ENCODE assay signal across 28 cellular contexts in genomic region chr10:19120381-19120908, GRCh38.
"Had no signal": no experiment of that assay in that cellular context is flagged by ENCODE, and none has a peak within 500 bp of the region (broad histone marks: within the 10 kb centered on the region; RNA-seq: fewer than 3 reads in every experiment).

No MANE protein-coding gene starts in this region.

- H3K79me2 ChIP-seq: parathyroid adenoma had no signal

- H2AFZ ChIP-seq: parathyroid adenoma had no signal

- H3K9ac ChIP-seq: neural progenitor cell, parathyroid adenoma had no signal

- H3K9me3 ChIP-seq: ovary, psoas muscle, suprapubic skin, testis, tibial artery, transverse colon, upper lobe of right lung, uterus had no signal

- H3K36me3 ChIP-seq: neural progenitor cell, ovary, spleen, suprapubic skin, tibial artery, transverse colon, upper lobe of right lung, uterus had no signal

- DNase-seq: natural killer cell; occipital lobe; ovary; posterior cingulate gyrus; psoas muscle; right cardiac atrium; spleen; stimulated activated CD4-positive, alpha-beta T cell treated with anti-CD3 and anti-CD28 coated beads, Interleukin-12 subunit alpha, Interleukin-12 subunit beta, amount 100 ng/mL, for 4 hours; stimulated activated CD4-positive, alpha-beta T cell treated with anti-CD3 and anti-CD28 coated beads, Interleukin-1b, Interleukin-23, amount 100 ng/mL, for 48 hours; stimulated activated CD4-positive, alpha-beta T cell treated with anti-CD3 and anti-CD28 coated beads, Interleukin-4, amount 100 ng/mL, for 1 hour; stimulated activated CD4-positive, alpha-beta T cell treated with anti-CD3 and anti-CD28 coated beads, Interleukin-4, amount 100 ng/mL, for 4 hours; stimulated activated CD8-positive, alpha-beta memory T cell treated with anti-CD3 and anti-CD28 coated beads, Interleukin-4, amount 100 ng/mL, for 48 hours; stimulated activated naive CD4-positive, alpha-beta T cell; stimulated activated naive CD8-positive, alpha-beta T cell treated with anti-CD3 and anti-CD28 coated beads, Interleukin-15, amount 100 ng/mL, for 72 hours; stimulated activated naive CD8-positive, alpha-beta T cell treated with anti-CD3 and anti-CD28 coated beads, Interleukin-15, Interleukin-2, amounts not matched to agents 100 U/mL and 50 U/mL, for 24 hours; substantia nigra; testis; tibial artery; transverse colon; upper lobe of right lung; uterus had no signal

- H3K4me1 ChIP-seq: parathyroid adenoma, psoas muscle, spleen, suprapubic skin, testis, tibial artery, transverse colon, upper lobe of right lung, uterus had no signal

- H3K4me3 ChIP-seq: neural progenitor cell, ovary, psoas muscle, skin epidermis, smooth muscle cell, spleen, suprapubic skin, testis, tibial artery, transverse colon, upper lobe of right lung, uterus had no signal

- H3K27ac ChIP-seq: neural progenitor cell, ovary, parathyroid adenoma, psoas muscle, spleen, suprapubic skin, testis, tibial artery, transverse colon, upper lobe of right lung, uterus had no signal

- H3K27me3 ChIP-seq: neural progenitor cell, ovary, spleen, suprapubic skin, testis, tibial artery, transverse colon, upper lobe of right lung, uterus had no signal

- H3K4me2 ChIP-seq: smooth muscle cell had no signal

- ATAC-seq: natural killer cell; psoas muscle; right cardiac atrium; sciatic nerve; stimulated activated memory B cell treated with anti-CD40 and anti-IgM and Interleukin-4, amounts not matched to agents 10 μg/mL and 1 μg/mL and 100 μg/mL, for 72 hours; stimulated activated naive CD8-positive, alpha-beta T cell treated with anti-CD3 and anti-CD28 coated beads, Interleukin-15, amount 100 ng/mL, for 72 hours; stimulated activated naive CD8-positive, alpha-beta T cell treated with anti-CD3 and anti-CD28 coated beads, Interleukin-15, Interleukin-2, amounts not matched to agents 100 U/mL and 50 U/mL, for 24 hours; upper lobe of right lung had no signal
